In the genomic region with DNA sequence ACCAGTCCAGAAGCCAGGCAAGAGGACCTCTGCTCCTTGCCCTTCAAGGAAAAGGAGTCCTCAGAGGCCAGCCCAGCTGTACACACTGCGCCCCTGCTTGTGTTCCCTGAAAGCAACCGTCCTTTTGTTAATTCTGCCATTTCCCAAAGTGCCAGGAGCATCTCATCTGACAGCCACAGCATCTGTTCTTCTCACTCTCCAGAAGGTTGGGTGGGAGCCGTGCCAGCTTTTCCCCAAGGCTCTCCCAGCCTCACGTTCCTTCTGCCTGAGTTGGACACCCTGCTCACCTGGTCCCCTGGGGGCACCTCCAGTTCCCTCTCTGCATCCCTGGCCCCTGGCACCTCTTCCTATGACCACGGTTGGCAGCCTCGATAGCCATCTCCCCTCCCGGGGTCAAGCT, we compare ENCODE assay signal across 22 cellular contexts. TPM values are rescaled to one million over a fixed set of nuclear protein-coding genes. Genes with fewer than 3 reads are reported as not detected.
"Had no signal": no experiment of that assay in that cellular context is flagged by ENCODE, and none has a peak within 500 bp of the region (broad histone marks: within the 10 kb centered on the region; RNA-seq: fewer than 3 reads in every experiment).

No MANE protein-coding gene starts in this region.

- H3K4me1 Mint-ChIP-seq: activated CD4-positive, alpha-beta T cell treated with anti-CD3 and anti-CD28 coated beads, Interleukin-2, amount 10 ng/mL, durations not matched to agents 24 days and 14 days had no signal

- H3K27me3 Mint-ChIP-seq: activated naive CD8-positive, alpha-beta T cell had no signal

- H3K9me3 Mint-ChIP-seq: activated CD4-positive, alpha-beta T cell treated with anti-CD3 and anti-CD28 coated beads, Interleukin-2, amount 10 ng/mL, durations not matched to agents 24 days and 14 days; dendritic cell treated with granulocyte-macrophage colony-stimulating factor and Interleukin-4, amounts not matched to agents 40 ng/mL and 50 ng/mL, for 4 days; effector memory CD8-positive, alpha-beta T cell had no signal

- DNase-seq: activated CD4-positive, alpha-beta T cell treated with anti-CD3 and anti-CD28 coated beads, Interleukin-2, amount 10 ng/mL, durations not matched to agents 24 days and 14 days; activated CD4-positive, CD25-positive, alpha-beta regulatory T cell; activated CD8-positive, alpha-beta memory T cell treated with anti-CD3 and anti-CD28 coated beads, Interleukin-2, amount 50 U/mL, for 4 hours; activated CD8-positive, alpha-beta T cell treated with anti-CD3 and anti-CD28 coated beads, Interleukin-2, amount 10 ng/mL, durations not matched to agents 7 days and 5 days; activated gamma-delta T cell treated with Interleukin-2 at 50 U/mL for 16 hours; amniotic stem cell; effector memory CD8-positive, alpha-beta T cell; foreskin melanocyte; heart right ventricle; islet precursor cell; midbrain; ovary; sigmoid colon; spleen; stomach; testis had no signal

- H3K27ac Mint-ChIP-seq: activated CD4-positive, alpha-beta T cell treated with anti-CD3 and anti-CD28 coated beads, Interleukin-2, amount 10 ng/mL, durations not matched to agents 24 days and 14 days; activated CD8-positive, alpha-beta T cell treated with anti-CD3 and anti-CD28 coated beads, Interleukin-2, amount 10 ng/mL, durations not matched to agents 7 days and 5 days; activated naive CD8-positive, alpha-beta T cell; dendritic cell treated with granulocyte-macrophage colony-stimulating factor and Interleukin-4, amounts not matched to agents 40 ng/mL and 50 ng/mL, for 4 days; effector memory CD8-positive, alpha-beta T cell had no signal

- ATAC-seq: activated CD8-positive, alpha-beta T cell treated with anti-CD3 and anti-CD28 coated beads, Interleukin-2, amount 10 ng/mL, durations not matched to agents 7 days and 5 days; effector memory CD8-positive, alpha-beta T cell; heart right ventricle had no signal

- H3K36me3 Mint-ChIP-seq: activated naive CD8-positive, alpha-beta T cell had no signal

- H3K4me3 Mint-ChIP-seq: activated CD4-positive, alpha-beta T cell treated with anti-CD3 and anti-CD28 coated beads, Interleukin-2, amount 10 ng/mL, durations not matched to agents 24 days and 14 days; activated CD8-positive, alpha-beta T cell treated with anti-CD3 and anti-CD28 coated beads, Interleukin-2, amount 10 ng/mL, durations not matched to agents 7 days and 5 days; activated naive CD8-positive, alpha-beta T cell; dendritic cell treated with granulocyte-macrophage colony-stimulating factor and Interleukin-4, amounts not matched to agents 40 ng/mL and 50 ng/mL, for 4 days; effector memory CD8-positive, alpha-beta T cell had no signal

RNA-seq across cellular contexts. Expression of a gene that starts 10.5 kb away (rescaled TPM):
- total RNA-seq: activated CD4-positive, alpha-beta T cell treated with anti-CD3 and anti-CD28 coated beads, Interleukin-2, amount 10 ng/mL, durations not matched to agents 24 days and 14 days; activated CD8-positive, alpha-beta T cell treated with anti-CD3 and anti-CD28 coated beads, Interleukin-2, amount 10 ng/mL, durations not matched to agents 7 days and 5 days; fibroblast of lung; lung microvascular endothelial cell; myocyte; upper lobe of left lung had no signal
